26 cellular contexts compared by ENCODE assay signal in genomic region chr15:81254277-81255265, GRCh38. TPM values are rescaled to one million over a fixed set of nuclear protein-coding genes. Genes with fewer than 3 reads are reported as not detected.
DNase-seq lines count a peak whose midpoint lies in the region; ATAC-seq and TF ChIP-seq lines count a peak whose summit lies in the region.
"Had no signal": no experiment of that assay in that cellular context is flagged by ENCODE, and none has a peak within 500 bp of the region (broad histone marks: within the 10 kb centered on the region; RNA-seq: fewer than 3 reads in every experiment).

No MANE protein-coding gene starts in this region.

- H3K4me1 ChIP-seq in BLaER1 treated with 17β-estradiol and CSF1 and Interleukin-3, amounts not matched to agents 10 nM and 100 nM, result peaks cover 5 to 26% (median 14%) of the 10 kb centered on the region in 10 experiments; a peak in 16 of 20 replicates
- H3K4me1 ChIP-seq in mesenchymal stem cell (ENCODE audit: control insufficient read depth, insufficient read depth, low read depth, low read length), result no peaks in the 10 kb centered on the region
- H3K4me1 ChIP-seq: parathyroid adenoma, sigmoid colon, stomach had no signal

- H2AFZ ChIP-seq in mesenchymal stem cell (ENCODE audit: low read depth, low read length), result no peak overlapping the region
- H2AFZ ChIP-seq: parathyroid adenoma had no signal

- no peaks in the 10 kb centered on the region for H3K4me1 Mint-ChIP-seq in mesothelial cell of epicardium
- H3K4me1 Mint-ChIP-seq: activated CD4-positive, alpha-beta memory T cell treated with anti-CD3 and anti-CD28 coated beads, Interleukin-2, amount 10 ng/mL, durations not matched to agents 7 days and 5 days; immature natural killer cell; nephron had no signal

- no peak overlapping the region for H4K8ac ChIP-seq in mesenchymal stem cell (ENCODE audit: low read length)

- H3K79me1 ChIP-seq in mesenchymal stem cell (replicated peaks; ENCODE audit: low read length, poor library complexity, severe bottlenecking), result no peaks in the 10 kb centered on the region

- 68% methylated on average over 5 of the region's 7 CpGs for WGBS in mesenchymal stem cell

- H3K27ac Mint-ChIP-seq in mesothelial cell of epicardium, result no peak overlapping the region
- H3K27ac Mint-ChIP-seq: activated CD4-positive, alpha-beta memory T cell treated with anti-CD3 and anti-CD28 coated beads, Interleukin-2, amount 10 ng/mL, durations not matched to agents 7 days and 5 days; immature natural killer cell; nephron had no signal

- no peak overlapping the region for H3K4me3 ChIP-seq in BLaER1 treated with 17β-estradiol and CSF1 and Interleukin-3, amounts not matched to agents 10 nM and 100 nM
- H3K4me3 ChIP-seq in choroid plexus epithelial cell (ENCODE audit: low read depth, low read length), result no peak overlapping the region
- no peak overlapping the region for H3K4me3 ChIP-seq in mesenchymal stem cell (ENCODE audit: insufficient read depth in 1 of 2, low read depth in 1 of 2, low read length in 2 of 2)
- H3K4me3 ChIP-seq: mucosa of descending colon, sigmoid colon, stomach, tibial nerve had no signal

- no peak overlapping the region for H3K27ac ChIP-seq in BLaER1 treated with 17β-estradiol and CSF1 and Interleukin-3, amounts not matched to agents 10 nM and 100 nM
- no peak overlapping the region for H3K27ac ChIP-seq in mesenchymal stem cell (ENCODE audit: low read length, poor library complexity, severe bottlenecking)
- H3K27ac ChIP-seq: parathyroid adenoma, sigmoid colon, stomach had no signal

- no peak overlapping the region for H4K91ac ChIP-seq in mesenchymal stem cell (ENCODE audit: low read length)

- peaks cover 26% of the 10 kb centered on the region for H3K27me3 Mint-ChIP-seq in mesothelial cell of epicardium (ENCODE audit: low read depth)

- H3K36me3 Mint-ChIP-seq in mesothelial cell of epicardium, result no peaks in the 10 kb centered on the region
- H3K36me3 Mint-ChIP-seq: immature natural killer cell, T-cell had no signal

- peaks cover 9 to 17% (median 12%) of the 10 kb centered on the region in 11 experiments; a peak in 21 of 22 replicates for H3K9me3 ChIP-seq in BLaER1 treated with 17β-estradiol and CSF1 and Interleukin-3, amounts not matched to agents 10 nM and 100 nM (replicated peaks in 1 of 11)
- peaks cover 13% of the 10 kb centered on the region for H3K9me3 ChIP-seq in mesenchymal stem cell (ENCODE audit: control insufficient read depth, low read length)
- H3K9me3 ChIP-seq: mucosa of descending colon had no signal

- no peak for ATAC-seq in HG03280 (IDR thresholded peaks at IDR 0.05; ENCODE audit: unreplicated experiment)
- no peak for ATAC-seq in GM19328 (IDR thresholded peaks at IDR 0.05; ENCODE audit: unreplicated experiment)
- ATAC-seq: mucosa of descending colon had no signal

- H3K27me3 ChIP-seq in BLaER1 treated with 17β-estradiol and CSF1 and Interleukin-3, amounts not matched to agents 10 nM and 100 nM, result no peaks in the 10 kb centered on the region
- peaks cover 0 to 16% of the 10 kb centered on the region in 2 experiments for H3K27me3 ChIP-seq in mesenchymal stem cell (ENCODE audit: control insufficient read depth in 1 of 2, insufficient read depth in 1 of 2, low read length in 2 of 2)
- H3K27me3 ChIP-seq: sigmoid colon, stomach, tibial nerve had no signal

- H3K4ac ChIP-seq in mesenchymal stem cell (ENCODE audit: low read depth in 1 of 2, low read length in 2 of 2), result no peak overlapping the region

- H3K36me3 ChIP-seq in BLaER1 treated with 17β-estradiol and CSF1 and Interleukin-3, amounts not matched to agents 10 nM and 100 nM, result no peaks in the 10 kb centered on the region
- H3K36me3 ChIP-seq in mesenchymal stem cell (ENCODE audit: control insufficient read depth in 1 of 2, insufficient read depth in 2 of 2, low read depth in 1 of 2, low read length in 2 of 2), result no peaks in the 10 kb centered on the region
- H3K36me3 ChIP-seq: sigmoid colon, stomach, tibial nerve had no signal

- H3K14ac ChIP-seq in mesenchymal stem cell (ENCODE audit: low read length in 2 of 2), result no peak overlapping the region

- H2BK12ac ChIP-seq in mesenchymal stem cell (ENCODE audit: low read length in 2 of 2), result no peak overlapping the region

- no peak overlapping the region for H3K4me3 Mint-ChIP-seq in mesothelial cell of epicardium
- H3K4me3 Mint-ChIP-seq: activated CD4-positive, alpha-beta memory T cell treated with anti-CD3 and anti-CD28 coated beads, Interleukin-2, amount 10 ng/mL, durations not matched to agents 7 days and 5 days; immature natural killer cell; nephron had no signal

- no peak overlapping the region for H3K23ac ChIP-seq in mesenchymal stem cell (ENCODE audit: low read length in 2 of 2)

- DNase-seq in HCEC 1CT (peak; percentile 22), choroid plexus epithelial cell (ENCODE audit: low read depth) (peak; percentile 50), mesenchymal stem cell (no peak), mesothelial cell of epicardium (ENCODE audit: low spot score in 2 of 2, unreplicated experiment in 2 of 2) (no peak)
- DNase-seq: activated CD4-positive, alpha-beta memory T cell treated with anti-CD3 and anti-CD28 coated beads, Interleukin-2, amount 10 ng/mL, durations not matched to agents 7 days and 5 days; activated naive CD4-positive, alpha-beta T cell treated with anti-CD3 and anti-CD28 coated beads, Interleukin-2, amount 50 U/mL, for 16 hours; activated T-cell treated with anti-CD3 and anti-CD28 coated beads, Interleukin-2, amount 50 U/mL, for 48 hours; anterior cingulate cortex; caudate nucleus; DMS79; immature natural killer cell; KBM-7; MM.1S; mucosa of descending colon; NCI-H1417 treated with DMSO at 0.1 percent for 48 hours; NCI-H446 treated with DMSO at 0.1 percent for 48 hours; sigmoid colon; stomach had no signal

- no peak overlapping the region for H2BK15ac ChIP-seq in mesenchymal stem cell (ENCODE audit: low read depth, poor library complexity, severe bottlenecking)

- no peak overlapping the region for H2AK5ac ChIP-seq in mesenchymal stem cell (ENCODE audit: low read length, severe bottlenecking)

- H3K9me3 Mint-ChIP-seq in mesothelial cell of epicardium, result peaks cover 15% of the 10 kb centered on the region
- H3K9me3 Mint-ChIP-seq: activated CD4-positive, alpha-beta memory T cell treated with anti-CD3 and anti-CD28 coated beads, Interleukin-2, amount 10 ng/mL, durations not matched to agents 7 days and 5 days; immature natural killer cell had no signal

- no peak overlapping the region for H3K18ac ChIP-seq in mesenchymal stem cell (ENCODE audit: low read depth in 1 of 2, low read length in 2 of 2)

- no peak overlapping the region for H2BK5ac ChIP-seq in mesenchymal stem cell (ENCODE audit: low read depth, low read length, poor library complexity, severe bottlenecking)

- no peak overlapping the region for H3K9ac ChIP-seq in BLaER1 treated with 17β-estradiol and CSF1 and Interleukin-3, amounts not matched to agents 10 nM and 100 nM
- H3K9ac ChIP-seq in mesenchymal stem cell (ENCODE audit: low read length), result peak overlapping the region; percentile 72
- H3K9ac ChIP-seq: parathyroid adenoma had no signal

- TF ChIP-seq CTCF in choroid plexus epithelial cell (conservative IDR thresholded peaks at IDR 0.05; ENCODE audit: low read depth, low read length), result no peak
- no peak for TF ChIP-seq CTCF in mesothelial cell of epicardium (IDR thresholded peaks at IDR 0.05; ENCODE audit: unreplicated experiment)

- peak overlapping the region in 10 of 11 experiments; percentile 0 to 66 (median 27); a peak in 17 of 22 replicates for H3K4me2 ChIP-seq in BLaER1 treated with 17β-estradiol and CSF1 and Interleukin-3, amounts not matched to agents 10 nM and 100 nM
- H3K4me2 ChIP-seq in mesenchymal stem cell (ENCODE audit: low read length, poor library complexity, severe bottlenecking), result no peak overlapping the region

- H2BK120ac ChIP-seq in mesenchymal stem cell (ENCODE audit: low read depth, low read length), result no peak overlapping the region

- H4K20me1 ChIP-seq in BLaER1 treated with 17β-estradiol and CSF1 and Interleukin-3, amounts not matched to agents 10 nM and 100 nM, result no peaks in the 10 kb centered on the region

RNA-seq across cellular contexts. Expression of gene IL16, which starts 57.9 kb away (rescaled TPM):
- 0.01 TPM for polyA plus RNA-seq in mesenchymal stem cell (2013, experiment 1 of 2)
- polyA plus RNA-seq in mesenchymal stem cell (2013, experiment 2 of 2), result not detected
- 0.27 to 0.35 TPM (median 0.34 TPM) in 3 replicates for total RNA-seq in mesothelial cell of epicardium
- total RNA-seq: HT-29 had no signal

Comparison
In these comparisons a context has a peak if more than half of its experiments do, and no peak if none do; other contexts are left out.
1. DNase-seq: peak in HCEC 1CT (single experiment) and choroid plexus epithelial cell (single experiment); none in mesenchymal stem cell (single experiment) and mesothelial cell of epicardium (0 of 2).